8 cellular contexts compared by ENCODE assay signal in the genomic region with DNA sequence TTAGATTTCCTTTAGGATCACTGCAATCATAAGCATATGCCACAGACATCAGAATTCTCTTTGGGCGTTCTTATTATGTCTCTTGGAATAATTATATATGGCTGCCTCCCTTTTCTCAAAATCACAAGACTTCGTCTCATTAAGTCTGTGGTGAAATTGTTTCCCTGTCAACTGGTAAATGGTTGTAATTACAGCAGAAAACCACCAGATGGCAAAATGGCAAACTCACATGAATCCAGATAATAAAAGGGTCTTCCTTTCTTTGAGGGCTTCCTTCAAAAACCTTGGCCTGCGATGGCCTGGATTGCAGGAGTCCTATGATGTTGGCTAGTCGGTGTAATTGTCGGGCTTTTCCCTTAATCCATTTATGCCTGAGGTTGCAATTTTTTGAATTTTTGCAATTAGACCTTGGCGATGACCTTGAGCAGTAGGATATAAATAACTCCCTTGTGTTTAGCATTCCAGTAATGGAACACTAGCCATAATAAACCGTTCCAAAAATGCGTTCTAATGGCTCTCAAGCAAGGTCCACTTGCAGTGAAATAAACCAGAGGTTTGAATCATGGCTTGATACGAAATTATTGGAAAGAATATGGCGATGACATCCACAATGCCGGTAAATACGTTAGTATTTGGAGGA.
A peak's percentile ranks its signal among the peaks of the same experiment; 100 is the strongest.
DNase-seq lines count a peak whose midpoint lies in the region; ATAC-seq and TF ChIP-seq lines count a peak whose summit lies in the region.

No MANE protein-coding gene starts in this region.

- no peaks in the 10 kb centered on the region for H3K36me3 ChIP-seq in ascending aorta

- ATAC-seq in GM19035 (IDR thresholded peaks at IDR 0.05; ENCODE audit: unreplicated experiment) (peak; percentile 76), HG03097 (IDR thresholded peaks at IDR 0.05; ENCODE audit: low FRiP score, unreplicated experiment) (no peak)

- H3K9me3 Mint-ChIP-seq in activated naive CD4-positive, alpha-beta T cell treated with anti-CD3 and anti-CD28 coated beads, Interleukin-2, amount 10 ng/mL, durations not matched to agents 7 days and 5 days, result no peaks in the 10 kb centered on the region

- DNase-seq in NCI-H1048 (lab: John Stamatoyannopoulos, UW), result peak; percentile 4
- DNase-seq in ascending aorta (ENCODE audit: low spot score in 2 of 2), result no peak
- peak; percentile 54 for DNase-seq in inferior parietal cortex (ENCODE audit: extremely low spot score)
- no peak for DNase-seq in stimulated activated CD4-positive, alpha-beta T cell treated with anti-CD3 and anti-CD28 coated beads, Interleukin-15, amount 100 ng/mL, for 24 hours
- DNase-seq in activated naive CD4-positive, alpha-beta T cell treated with anti-CD3 and anti-CD28 coated beads, Interleukin-2, amount 10 ng/mL, durations not matched to agents 7 days and 5 days, result no peak

- H3K36me3 Mint-ChIP-seq in activated naive CD4-positive, alpha-beta T cell treated with anti-CD3 and anti-CD28 coated beads, Interleukin-2, amount 10 ng/mL, durations not matched to agents 7 days and 5 days, result no peaks in the 10 kb centered on the region

- no peak overlapping the region for H3K27ac Mint-ChIP-seq in activated naive CD4-positive, alpha-beta T cell treated with anti-CD3 and anti-CD28 coated beads, Interleukin-2, amount 10 ng/mL, durations not matched to agents 7 days and 5 days

- TF ChIP-seq CTCF in C4-2B (conservative IDR thresholded peaks at IDR 0.05) (peak; percentile 63), ascending aorta (IDR thresholded peaks at IDR 0.05) (peak in 2 of 3 experiments; percentile 30 to 46)

- no peaks in the 10 kb centered on the region for H3K27me3 Mint-ChIP-seq in activated naive CD4-positive, alpha-beta T cell treated with anti-CD3 and anti-CD28 coated beads, Interleukin-2, amount 10 ng/mL, durations not matched to agents 7 days and 5 days

- intact Hi-C loops in ascending aorta (cut with DNase I), result loop anchor here (10.0 kb wide), 1 partner anchor 547 kb away; no protein-coding TSS in a partner anchor

- no peak overlapping the region for H3K4me3 ChIP-seq in ascending aorta

- H3K9me3 ChIP-seq in ascending aorta, result no peaks in the 10 kb centered on the region

- H3K4me1 ChIP-seq in ascending aorta, result no peaks in the 10 kb centered on the region

- CTCF ChIA-PET in activated naive CD4-positive, alpha-beta T cell treated with anti-CD3 and anti-CD28 coated beads, Interleukin-2, amount 10 ng/mL, durations not matched to agents 7 days and 5 days (lab: Charles Lee), result interaction anchor here (1.2 kb wide), 1 partner anchor 552 kb away, joined by 9 read pairs; no protein-coding TSS in a partner anchor

- H3K27ac ChIP-seq in C4-2B (no peak overlapping the region), ascending aorta (no peak overlapping the region)

- H3K4me3 Mint-ChIP-seq in activated naive CD4-positive, alpha-beta T cell treated with anti-CD3 and anti-CD28 coated beads, Interleukin-2, amount 10 ng/mL, durations not matched to agents 7 days and 5 days, result no peak overlapping the region

- no peaks in the 10 kb centered on the region for H3K27me3 ChIP-seq in ascending aorta

- H3K4me1 Mint-ChIP-seq in activated naive CD4-positive, alpha-beta T cell treated with anti-CD3 and anti-CD28 coated beads, Interleukin-2, amount 10 ng/mL, durations not matched to agents 7 days and 5 days, result no peaks in the 10 kb centered on the region

Comparison
In these comparisons a context has a peak if more than half of its experiments do, and no peak if none do; other contexts are left out.
1. DNase-seq: peak in NCI-H1048 (single experiment) and inferior parietal cortex (single experiment); none in ascending aorta (0 of 2), stimulated activated CD4-positive, alpha-beta T cell treated with anti-CD3 and anti-CD28 coated beads, Interleukin-15, amount 100 ng/mL, for 24 hours (single experiment) and activated naive CD4-positive, alpha-beta T cell treated with anti-CD3 and anti-CD28 coated beads, Interleukin-2, amount 10 ng/mL, durations not matched to agents 7 days and 5 days (single experiment).